In the genomic region with DNA sequence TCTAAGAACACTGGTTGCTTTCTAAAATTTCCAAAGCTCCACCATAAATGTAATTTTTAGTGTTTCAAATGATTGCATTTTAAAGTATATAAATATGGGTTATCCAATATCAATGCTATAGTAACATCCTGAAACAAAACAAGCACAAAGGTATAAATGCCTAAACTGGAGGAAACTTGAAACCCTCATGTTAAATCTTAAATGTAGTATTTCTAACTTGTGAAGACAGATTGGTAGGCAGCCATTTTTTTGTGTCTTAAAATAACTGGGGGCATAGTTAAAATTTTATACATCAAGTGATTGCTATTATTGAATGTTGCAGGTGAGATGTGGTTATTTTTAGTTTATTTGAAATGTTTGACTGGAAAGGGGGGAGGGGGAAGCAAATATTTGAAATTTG, we compare ENCODE assay signal across 7 cellular contexts. TPM values are rescaled to one million over a fixed set of nuclear protein-coding genes. Genes with fewer than 3 reads are reported as not detected.
DNase-seq lines count a peak whose midpoint lies in the region; ATAC-seq and TF ChIP-seq lines count a peak whose summit lies in the region.
"Not testable (repeated sequence)": the region's sequence is repeated elsewhere in the genome, so short reads cannot be mapped to it uniquely, and the experiment has no call there.

No MANE protein-coding gene starts in this region.

- H3K9me3 ChIP-seq in DOHH2 (ENCODE audit: control insufficient read depth, insufficient read depth, low read length); MG63; mononuclear cell (ENCODE audit: low read depth, low read length); gastrocnemius medialis: not testable (repeated sequence)

- H3K27ac Mint-ChIP-seq in activated CD4-positive, alpha-beta T cell treated with anti-CD3 and anti-CD28 coated beads, Interleukin-2, amount 10 ng/mL, durations not matched to agents 24 days and 14 days = peak overlapping the region; percentile 100

- in situ Hi-C loops in brain microvascular endothelial cell (cut with HindIII; ENCODE audit: low pct_ligation_motif_present, low sequenced_read_pairs) = not testable (repeated sequence)
- in situ Hi-C loops in gastrocnemius medialis (cut with MboI; ENCODE audit: low sequenced_read_pairs in 4 of 4) = loop anchor here in 2 of 4 donors (5.0 to 10.0 kb wide), 2 partner anchors 106 to 109 kb away; no protein-coding TSS in a partner anchor

- H3K36me3 Mint-ChIP-seq in activated CD4-positive, alpha-beta T cell treated with anti-CD3 and anti-CD28 coated beads, Interleukin-2, amount 10 ng/mL, durations not matched to agents 24 days and 14 days (ENCODE audit: low read depth) = peaks cover 57% of the 10 kb centered on the region

- not testable (repeated sequence) for H3K9me2 ChIP-seq in DOHH2 (replicated peaks; ENCODE audit: control insufficient read depth, low read length)

- peaks cover 52% of the 10 kb centered on the region for H3F3A ChIP-seq in DOHH2 (ENCODE audit: control insufficient read depth, insufficient read depth)

- H3K36me3 ChIP-seq in DOHH2 (ENCODE audit: control insufficient read depth, low read length) (peaks cover 56% of the 10 kb centered on the region), MG63 (peaks cover 43% of the 10 kb centered on the region), brain microvascular endothelial cell (replicated peaks) (peaks cover 18% of the 10 kb centered on the region), gastrocnemius medialis (peaks cover 0 to 19% of the 10 kb centered on the region in 2 donors)

- H4K20me1 ChIP-seq in DOHH2 (ENCODE audit: control insufficient read depth, insufficient read depth, low read depth, low read length) = peaks cover 37% of the 10 kb centered on the region

- not testable (repeated sequence) for H3K9me3 Mint-ChIP-seq in activated CD4-positive, alpha-beta T cell treated with anti-CD3 and anti-CD28 coated beads, Interleukin-2, amount 10 ng/mL, durations not matched to agents 24 days and 14 days

- not testable (repeated sequence) for DNase-seq in MG63; activated CD4-positive, alpha-beta T cell treated with anti-CD3 and anti-CD28 coated beads, Interleukin-2, amount 10 ng/mL, durations not matched to agents 24 days and 14 days; brain microvascular endothelial cell; fibroblast of pulmonary artery (ENCODE audit: low read depth); gastrocnemius medialis

- H3K79me2 ChIP-seq in DOHH2 (ENCODE audit: control insufficient read depth, low read length) = peaks cover 77% of the 10 kb centered on the region

- H3K27ac ChIP-seq in DOHH2 (ENCODE audit: low read depth, low read length) = not testable (repeated sequence)
- peak overlapping the region; percentile 95 for H3K27ac ChIP-seq in brain microvascular endothelial cell
- H3K27ac ChIP-seq in gastrocnemius medialis = peak overlapping the region; percentile 96 to 100 (median 98)

- H3K27me3 Mint-ChIP-seq in activated CD4-positive, alpha-beta T cell treated with anti-CD3 and anti-CD28 coated beads, Interleukin-2, amount 10 ng/mL, durations not matched to agents 24 days and 14 days = not testable (repeated sequence)

- H3K4me1 Mint-ChIP-seq in activated CD4-positive, alpha-beta T cell treated with anti-CD3 and anti-CD28 coated beads, Interleukin-2, amount 10 ng/mL, durations not matched to agents 24 days and 14 days = peaks cover 33% of the 10 kb centered on the region

- TF ChIP-seq CTCF in DOHH2 (IDR thresholded peaks at IDR 0.05; ENCODE audit: low read depth, low read length, poor library complexity, severe bottlenecking); brain microvascular endothelial cell (IDR thresholded peaks at IDR 0.05; ENCODE audit: low read depth, low read length, missing control alignments); fibroblast of pulmonary artery (IDR thresholded peaks at IDR 0.05; ENCODE audit: low read length, missing control alignments); gastrocnemius medialis (IDR thresholded peaks at IDR 0.05 in 4 of 5, conservative IDR thresholded peaks at IDR 0.05 in 1 of 5): not testable (repeated sequence)

- H3K4me1 ChIP-seq in DOHH2 (ENCODE audit: control insufficient read depth, low read length) = peaks cover 49% of the 10 kb centered on the region
- peaks cover 27% of the 10 kb centered on the region for H3K4me1 ChIP-seq in mononuclear cell (ENCODE audit: insufficient read depth, low read length)
- peaks cover 51 to 55% of the 10 kb centered on the region in 2 donors for H3K4me1 ChIP-seq in gastrocnemius medialis

- TF ChIP-seq POLR2A in gastrocnemius medialis (IDR thresholded peaks at IDR 0.05) = not testable (repeated sequence)

- peak overlapping the region; percentile 98 for H3K4me3 ChIP-seq in DOHH2 (ENCODE audit: low read length)
- H3K4me3 ChIP-seq in MG63 = peak overlapping the region; percentile 95
- peak overlapping the region; percentile 96 for H3K4me3 ChIP-seq in brain microvascular endothelial cell (ENCODE audit: low read depth, low read length)
- H3K4me3 ChIP-seq in fibroblast of pulmonary artery (replicated peaks; ENCODE audit: low read depth, low read length) = peak overlapping the region; percentile 93
- H3K4me3 ChIP-seq in mononuclear cell (ENCODE audit: low read length) = peak overlapping the region; percentile 97
- peak overlapping the region; percentile 66 to 93 (median 89) for H3K4me3 ChIP-seq in gastrocnemius medialis

- ATAC-seq in gastrocnemius medialis = not testable (repeated sequence)

- H3K4me2 ChIP-seq in DOHH2 (ENCODE audit: low read length) = peak overlapping the region; percentile 66

- peak overlapping the region; percentile 96 for H3K4me3 Mint-ChIP-seq in activated CD4-positive, alpha-beta T cell treated with anti-CD3 and anti-CD28 coated beads, Interleukin-2, amount 10 ng/mL, durations not matched to agents 24 days and 14 days

- not testable (repeated sequence) for H3K27me3 ChIP-seq in DOHH2 (ENCODE audit: control insufficient read depth, low read length); MG63; brain microvascular endothelial cell (replicated peaks); mononuclear cell (ENCODE audit: insufficient read depth, low read length); gastrocnemius medialis

- intact Hi-C loops in activated CD4-positive, alpha-beta T cell treated with anti-CD3 and anti-CD28 coated beads, Interleukin-2, amount 10 ng/mL, durations not matched to agents 24 days and 14 days (cut with micrococcal nuclease) = loop anchor here (5.0 kb wide), 1 partner anchor 1971 kb away; no protein-coding TSS in a partner anchor
- intact Hi-C loops in gastrocnemius medialis (cut with DNase I; ENCODE audit: low total_unique reads) = not testable (repeated sequence)

RNA-seq across cellular contexts. Expression of a gene that starts 3.4 kb away (rescaled TPM):
- total RNA-seq in MG63 (2014; rRNA removed; shearing (Covaris generic); ENCODE audit: low replicate concordance) = 24.1 and 32.6 TPM in 2 replicates
- total RNA-seq in activated CD4-positive, alpha-beta T cell treated with anti-CD3 and anti-CD28 coated beads, Interleukin-2, amount 10 ng/mL, durations not matched to agents 24 days and 14 days = 154 and 160 TPM in 2 replicates
- total RNA-seq in mononuclear cell (92.5 TPM), gastrocnemius medialis (10 to 100 TPM; 20.7 to 40.0 (median 30.8) TPM)

RNA-seq across cellular contexts. Expression of a gene that starts 43.7 kb away (rescaled TPM):
- 30.0 and 50.6 TPM in 2 replicates for total RNA-seq in MG63 (2014; rRNA removed; shearing (Covaris generic); ENCODE audit: low replicate concordance)
- total RNA-seq in activated CD4-positive, alpha-beta T cell treated with anti-CD3 and anti-CD28 coated beads, Interleukin-2, amount 10 ng/mL, durations not matched to agents 24 days and 14 days = 65.8 and 75.4 TPM in 2 replicates
- 166 TPM for total RNA-seq in mononuclear cell
- 10 to 100 TPM; 56.5 to 71.1 (median 65.2) TPM for total RNA-seq in gastrocnemius medialis
